In genomic region chr22:38850399-38850798, GRCh38 we compare ENCODE assay signal across 23 cellular contexts. TPM values are rescaled to one million over a fixed set of nuclear protein-coding genes. Genes with fewer than 3 reads are reported as not detected.
DNase-seq lines count a peak whose midpoint lies in the region; ATAC-seq, FAIRE-seq and TF ChIP-seq lines count a peak whose summit lies in the region.
"Had no signal": no experiment of that assay in that cellular context is flagged by ENCODE, and none has a peak within 500 bp of the region (broad histone marks: within the 10 kb centered on the region; RNA-seq: fewer than 3 reads in every experiment).

No MANE protein-coding gene starts in this region.

- no peak overlapping the region for H4K5ac ChIP-seq in H1 (ENCODE audit: insufficient read length, low read depth, low read length)

- no peak overlapping the region for H3K4ac ChIP-seq in H1 (replicated peaks; ENCODE audit: insufficient read length, low read depth, low read length)

- POLR2A ChIA-PET in A549 (lab: Yijun Ruan, JAX) (interaction anchor here (0.9 kb wide), 1 partner anchor 10 kb away, joined by 3 read pairs; no protein-coding TSS in a partner anchor), H1 (lab: Charles Lee; ENCODE audit: partially characterized antibody) (interaction anchor here (0.5 to 1.4 kb wide), 3 partner anchors 11 to 40 kb away, joined by 3 read pairs; no protein-coding TSS in a partner anchor)

- peak overlapping the region; percentile 56 to 82; a peak in 4 of 6 replicates for H3K27ac ChIP-seq in A549
- no peak overlapping the region for H3K27ac ChIP-seq in H1 (ENCODE audit: low read depth, low read length)
- H3K27ac ChIP-seq in neural progenitor cell = no peak overlapping the region
- H3K27ac ChIP-seq: BLaER1, C4-2B had no signal

- TF ChIP-seq EP300 in A549 (IDR thresholded peaks at IDR 0.05) (no peak), H1 (IDR thresholded peaks at IDR 0.05; ENCODE audit: borderline replicate concordance in 1 of 2, low read depth in 2 of 2, low read length in 2 of 2) (no peak)

- H3K23ac ChIP-seq in H1 (ENCODE audit: insufficient read length) = no peak overlapping the region

- TF ChIP-seq RAD21 in A549 (conservative IDR thresholded peaks at IDR 0.05 in 1 of 2, IDR thresholded peaks at IDR 0.05 in 1 of 2) (no peak), H1 (IDR thresholded peaks at IDR 0.05 in 1 of 2, conservative IDR thresholded peaks at IDR 0.05 in 1 of 2; ENCODE audit: low read depth in 2 of 2, low read length in 2 of 2) (no peak)

- H2BK20ac ChIP-seq in H1 (ENCODE audit: low read length) = no peak overlapping the region

- peaks cover 18% of the 10 kb centered on the region for H3K4me1 ChIP-seq in A549
- H3K4me1 ChIP-seq in H1 (replicated peaks in 1 of 4; ENCODE audit: control insufficient read depth in 3 of 4, insufficient read depth in 4 of 4, low read length in 3 of 4) = peaks cover 0 to 3% (median under 1%) of the 10 kb centered on the region in 4 experiments; a peak in 2 of 7 replicates
- peaks cover 15% of the 10 kb centered on the region for H3K4me1 ChIP-seq in neural progenitor cell
- H3K4me1 ChIP-seq: BLaER1, HAP-1 had no signal

- CTCF ChIA-PET in A549 (lab: Yijun Ruan, JAX) (interaction anchor here (1.5 to 5.7 kb wide), 4 partner anchors 11 to 82 kb away, joined by 3 to 38 read pairs (median 22); no protein-coding TSS in a partner anchor), H1 (lab: Charles Lee; ENCODE audit: partially characterized antibody) (interaction anchor here (0.6 to 2.5 kb wide), 11 partner anchors 11 to 633 kb away, joined by 3 to 23 read pairs (median 3); no protein-coding TSS in a partner anchor)

- no peaks in the 10 kb centered on the region for H3K36me3 ChIP-seq in H1 (ENCODE audit: control insufficient read depth in 2 of 4, insufficient read depth in 4 of 4, low read length in 3 of 4)
- H3K36me3 ChIP-seq in neural progenitor cell = no peaks in the 10 kb centered on the region
- H3K36me3 ChIP-seq: BLaER1, HAP-1 had no signal

- H3K9me3 ChIP-seq in A549 = no peaks in the 10 kb centered on the region
- H3K9me3 ChIP-seq in H1 (ENCODE audit: insufficient read depth in 2 of 2, low read depth in 1 of 2, low read length in 1 of 2) = no peaks in the 10 kb centered on the region
- no peaks in the 10 kb centered on the region for H3K9me3 ChIP-seq in neural progenitor cell (ENCODE audit: low read depth)
- H3K9me3 ChIP-seq: BLaER1, Caco-2, HAP-1 had no signal

- no peak overlapping the region for H2BK120ac ChIP-seq in H1 (replicated peaks; ENCODE audit: low read depth, low read length)

- H2BK15ac ChIP-seq in H1 (ENCODE audit: low read length) = no peak overlapping the region

- TF ChIP-seq POLR2A in A549 (IDR thresholded peaks at IDR 0.05; ENCODE audit: low read length) (no peak), H1 (IDR thresholded peaks at IDR 0.05; ENCODE audit: control extremely low read depth in 1 of 2, low read depth in 2 of 2, low read length in 2 of 2) (no peak)

- peaks cover 23% of the 10 kb centered on the region for H3F3A ChIP-seq in neural progenitor cell (ENCODE audit: low read depth)

- WGBS in A549 (ENCODE audit: missing lambda C conversion rate) = 100% methylated on average over 1 of the region's 2 CpGs
- no CpG with 5 or more reads among the region's 2 CpGs for WGBS in H1 (ENCODE audit: extremely low coverage in 1 of 2, insufficient coverage in 1 of 2, insufficient read length in 1 of 2, insufficient replicate concordance in 2 of 2, low coverage in 1 of 2, low lambda C conversion rate in 2 of 2, missing lambda C conversion rate in 1 of 2), 2 experiments

- H3K4me2 ChIP-seq in A549 (no peak overlapping the region; the same call in 2 of the 3 replicates), H1 (ENCODE audit: insufficient read depth in 1 of 2, low read depth in 2 of 2, low read length in 2 of 2) (no peak overlapping the region), neural progenitor cell (no peak overlapping the region)
- H3K4me2 ChIP-seq: BLaER1, GM23338 had no signal

- H3K9ac ChIP-seq in H1 (replicated peaks in 1 of 4; ENCODE audit: extremely low read depth in 1 of 4, low read depth in 3 of 4, low read length in 3 of 4) (no peak overlapping the region), neural progenitor cell (no peak overlapping the region)
- H3K9ac ChIP-seq: BLaER1 had no signal

- H3K27ac Mint-ChIP-seq in neural progenitor cell = peak overlapping the region; percentile 78
- H3K27ac Mint-ChIP-seq in activated T-helper 17 cell treated with anti-CD3 and anti-CD28 coated beads, Interleukin-2, amount 50 U/mL, for 72 hours = no peak overlapping the region
- H3K27ac Mint-ChIP-seq: B cell; CD4-positive, CD25-positive, alpha-beta regulatory T cell; CD8-positive, alpha-beta T cell; GM23338 had no signal

- no peak for FAIRE-seq in A549 (lab: Jason Lieb, UNC)
- no peak for FAIRE-seq in H1 (lab: Jason Lieb, UNC)
- FAIRE-seq in urothelium cell line (lab: Jason Lieb, UNC) = peak; percentile 13
- FAIRE-seq: G401.6, GM12878, GM19239, H54 had no signal

- TF ChIP-seq CTCF in A549 (IDR thresholded peaks at IDR 0.05) (no peak), H1 (IDR thresholded peaks at IDR 0.05; ENCODE audit: control extremely low read depth in 1 of 3, insufficient read depth in 1 of 3, low read depth in 1 of 3, low read length in 3 of 3) (no peak), neural progenitor cell (IDR thresholded peaks at IDR 0.05) (no peak)

- H3K23me2 ChIP-seq in H1 (ENCODE audit: low read depth, low read length) = no peaks in the 10 kb centered on the region

- H3K36me3 Mint-ChIP-seq in neural progenitor cell = no peaks in the 10 kb centered on the region
- no peaks in the 10 kb centered on the region for H3K36me3 Mint-ChIP-seq in activated T-helper 17 cell treated with anti-CD3 and anti-CD28 coated beads, Interleukin-2, amount 50 U/mL, for 72 hours (ENCODE audit: low read depth)
- H3K36me3 Mint-ChIP-seq: CD4-positive, CD25-positive, alpha-beta regulatory T cell; CD8-positive, alpha-beta T cell had no signal

- no peak overlapping the region for H3K18ac ChIP-seq in H1 (ENCODE audit: extremely low read depth, low read length)

- no peak overlapping the region for H2BK5ac ChIP-seq in H1 (ENCODE audit: low read depth, low read length)

- H2AFZ ChIP-seq in H1 (ENCODE audit: low read length) = no peak overlapping the region
- no peak overlapping the region for H2AFZ ChIP-seq in neural progenitor cell (replicated peaks)

- no peak overlapping the region for H3K4me3 ChIP-seq in A549
- no peak overlapping the region for H3K4me3 ChIP-seq in H1 (ENCODE audit: extremely low read depth in 1 of 4, insufficient read depth in 2 of 4, low read depth in 3 of 4, low read length in 4 of 4)
- no peak overlapping the region for H3K4me3 ChIP-seq in neural progenitor cell
- H3K4me3 ChIP-seq: BLaER1, GM12878, GM23338, HAP-1 had no signal

- H3K4me3 Mint-ChIP-seq in neural progenitor cell = no peak overlapping the region
- H3K4me3 Mint-ChIP-seq in activated T-helper 17 cell treated with anti-CD3 and anti-CD28 coated beads, Interleukin-2, amount 50 U/mL, for 72 hours = no peak overlapping the region
- H3K4me3 Mint-ChIP-seq: B cell; CD4-positive, CD25-positive, alpha-beta regulatory T cell; CD8-positive, alpha-beta T cell; GM23338 had no signal

- H2BK12ac ChIP-seq in H1 (ENCODE audit: low read depth, low read length) = no peak overlapping the region

- H3K79me2 ChIP-seq in H1 (ENCODE audit: control insufficient read depth in 1 of 2, insufficient read depth in 2 of 2, low read length in 2 of 2) (no peaks in the 10 kb centered on the region), neural progenitor cell (ENCODE audit: low read depth) (no peaks in the 10 kb centered on the region)

- no peak overlapping the region for H3K14ac ChIP-seq in H1 (ENCODE audit: insufficient read length)

- peaks cover 34% of the 10 kb centered on the region for H3K4me1 Mint-ChIP-seq in neural progenitor cell
- no peaks in the 10 kb centered on the region for H3K4me1 Mint-ChIP-seq in activated T-helper 17 cell treated with anti-CD3 and anti-CD28 coated beads, Interleukin-2, amount 50 U/mL, for 72 hours
- H3K4me1 Mint-ChIP-seq: B cell; CD4-positive, CD25-positive, alpha-beta regulatory T cell had no signal

- H4K8ac ChIP-seq in H1 (ENCODE audit: extremely low read depth, insufficient read depth, low read length) = no peak overlapping the region

- DNase-seq in A549 (ENCODE audit: low read depth in 1 of 2, low spot score in 1 of 2) (no peak), H1 (ENCODE audit: low read depth in 1 of 2, low spot score in 2 of 2) (no peak), neural progenitor cell (ENCODE audit: low spot score) (no peak), urothelium cell line (ENCODE audit: low spot score) (no peak)
- no peak for DNase-seq in stimulated activated CD8-positive, alpha-beta memory T cell treated with anti-CD3 and anti-CD28 coated beads, Interleukin-4, amount 100 ng/mL, for 48 hours
- DNase-seq: 8988T; Caco-2; CD4-positive, CD25-positive, alpha-beta regulatory T cell; CD8-positive, alpha-beta T cell; DMS153; DND-41; HFFc6 had no signal

- H4K20me1 ChIP-seq in H1 (replicated peaks in 1 of 2; ENCODE audit: control insufficient read depth in 1 of 2, insufficient read depth in 2 of 2, low read length in 2 of 2) (no peaks in the 10 kb centered on the region), neural progenitor cell (ENCODE audit: low read depth) (no peaks in the 10 kb centered on the region)
- H4K20me1 ChIP-seq: BLaER1 had no signal

- H3K79me1 ChIP-seq in H1 (ENCODE audit: low read depth, low read length) = no peaks in the 10 kb centered on the region

- H3K56ac ChIP-seq in H1 (replicated peaks; ENCODE audit: insufficient read length, low read depth, low read length) = no peak overlapping the region

- 0 out of 2 replicates have a peak overlapping the region, but pooled peaks have one; percentile 24 for H2AK5ac ChIP-seq in H1 (ENCODE audit: low read depth, low read length)

- H3K27me3 ChIP-seq in H1 (replicated peaks in 1 of 4; ENCODE audit: control insufficient read depth in 3 of 4, extremely low read depth in 1 of 4, insufficient read depth in 3 of 4, low read length in 3 of 4) (peaks cover 0 to 10% (median 5%) of the 10 kb centered on the region in 4 experiments; a peak in 5 of 7 replicates), neural progenitor cell (peaks cover 60% of the 10 kb centered on the region)
- H3K27me3 ChIP-seq: BLaER1 had no signal

- H4K91ac ChIP-seq in H1 (replicated peaks; ENCODE audit: insufficient read length, low read length) = no peak overlapping the region

- H3K9me3 Mint-ChIP-seq in neural progenitor cell = no peaks in the 10 kb centered on the region
- no peaks in the 10 kb centered on the region for H3K9me3 Mint-ChIP-seq in activated T-helper 17 cell treated with anti-CD3 and anti-CD28 coated beads, Interleukin-2, amount 50 U/mL, for 72 hours
- H3K9me3 Mint-ChIP-seq: CD8-positive, alpha-beta T cell; GM23338; HFFc6 had no signal

- ATAC-seq in A549 (no peak), HG02885 (IDR thresholded peaks at IDR 0.05; ENCODE audit: poor library complexity, unreplicated experiment) (no peak)
- ATAC-seq in activated T-helper 17 cell treated with anti-CD3 and anti-CD28 coated beads, Interleukin-2, amount 50 U/mL, for 72 hours (replicated peaks) = no peak
- ATAC-seq: CD8-positive, alpha-beta T cell; GM12878; GM23338 had no signal

- peaks cover 34% of the 10 kb centered on the region for H3K27me3 Mint-ChIP-seq in neural progenitor cell (ENCODE audit: insufficient read depth, low read depth)
- no peaks in the 10 kb centered on the region for H3K27me3 Mint-ChIP-seq in activated T-helper 17 cell treated with anti-CD3 and anti-CD28 coated beads, Interleukin-2, amount 50 U/mL, for 72 hours

RNA-seq across cellular contexts. Expression of gene NPTXR, which starts 6.6 kb away (rescaled TPM):
- polyA plus RNA-seq in A549 (2011; rRNA removed) = 3.3 and 6.6 TPM in 2 replicates
- 2.3 and 3.6 TPM in 2 replicates for polyA plus RNA-seq in A549 (2012; cell fraction: cytosol; rRNA removed)
- 5.8 and 6.7 TPM in 2 replicates for polyA plus RNA-seq in A549 (2012; cell fraction: nucleus; rRNA removed)
- 9.7 to 15.3 TPM (median 14.8 TPM) in 3 replicates for polyA plus RNA-seq in A549 (2017; fragmentation: RNase III; extraction: RNeasy Plus Mini Kit Qiagen cat#74134 plus additional on column Dnase treatment)
- 7.7 TPM in 2 replicates for polyA minus RNA-seq in A549 (2011; rRNA and poly(A)+ RNA removed)
- total RNA-seq in H1 (2021; fragmentation: NEBNext Ultra II Directional; extraction: Animal tissue kit (Norgen Biotek cat#: 25700)) = 5.8 and 6.4 TPM in 2 replicates
- polyA plus RNA-seq in H1 (2011; rRNA removed) = 3.7 and 4.9 TPM in 2 replicates
- polyA plus RNA-seq in H1 (2011; cell fraction: cytosol; rRNA removed) = 3.3 TPM
- polyA plus RNA-seq in H1 (2011; cell fraction: nucleus; rRNA removed) = 3.8 TPM
- 5.5 to 8.8 TPM (median 6.9 TPM) in 4 replicates for polyA plus RNA-seq in H1 (2012, experiment 1 of 2)
- 5.3 TPM for polyA plus RNA-seq in H1 (2012, experiment 2 of 2)
- 5.2 TPM for polyA plus RNA-seq in H1 (2013, experiment 1 of 2)
- polyA plus RNA-seq in H1 (2013, experiment 2 of 2) = 6.0 TPM
- 5.1 and 5.9 TPM in 2 replicates for polyA minus RNA-seq in H1 (2011; rRNA and poly(A)+ RNA removed)
- polyA minus RNA-seq in H1 (2011; cell fraction: cytosol; rRNA and poly(A)+ RNA removed) = 8.6 TPM
- polyA minus RNA-seq in H1 (2011; cell fraction: nucleus; rRNA and poly(A)+ RNA removed) = 2.4 TPM
- total RNA-seq in neural progenitor cell (ENCODE audit: low replicate concordance) = 0.99 and 2.5 TPM in 2 replicates
- under 1 TPM; 0.77 to 0.82 TPM for total RNA-seq in activated T-helper 17 cell treated with anti-CD3 and anti-CD28 coated beads, Interleukin-2, amount 50 U/mL, for 72 hours

RNA-seq across cellular contexts. Expression of gene CBX6, which starts 21.6 kb away (rescaled TPM):
- polyA plus RNA-seq in A549 (2011; rRNA removed) = 9.8 and 10.4 TPM in 2 replicates
- polyA plus RNA-seq in A549 (2012; cell fraction: cytosol; rRNA removed) = 7.6 and 10.4 TPM in 2 replicates
- polyA plus RNA-seq in A549 (2012; cell fraction: nucleus; rRNA removed) = 25.0 and 36.1 TPM in 2 replicates
- polyA plus RNA-seq in A549 (2017; fragmentation: RNase III; extraction: RNeasy Plus Mini Kit Qiagen cat#74134 plus additional on column Dnase treatment) = 22.1 to 24.0 TPM (median 22.4 TPM) in 3 replicates
- polyA minus RNA-seq in A549 (2011; rRNA and poly(A)+ RNA removed) = 35.3 and 40.2 TPM in 2 replicates
- total RNA-seq in H1 (2021; fragmentation: NEBNext Ultra II Directional; extraction: Animal tissue kit (Norgen Biotek cat#: 25700)) = 27.5 and 28.2 TPM in 2 replicates
- polyA plus RNA-seq in H1 (2011; rRNA removed) = 10.6 and 11.7 TPM in 2 replicates
- 6.3 TPM for polyA plus RNA-seq in H1 (2011; cell fraction: cytosol; rRNA removed)
- 33.5 TPM for polyA plus RNA-seq in H1 (2011; cell fraction: nucleus; rRNA removed)
- polyA plus RNA-seq in H1 (2012, experiment 1 of 2) = 12.9 to 17.7 TPM (median 14.7 TPM) in 4 replicates
- 13.0 TPM for polyA plus RNA-seq in H1 (2012, experiment 2 of 2)
- polyA plus RNA-seq in H1 (2013, experiment 1 of 2) = 10.8 TPM
- polyA plus RNA-seq in H1 (2013, experiment 2 of 2) = 11.2 TPM
- 15.0 and 17.1 TPM in 2 replicates for polyA minus RNA-seq in H1 (2011; rRNA and poly(A)+ RNA removed)
- polyA minus RNA-seq in H1 (2011; cell fraction: cytosol; rRNA and poly(A)+ RNA removed) = 22.2 TPM
- polyA minus RNA-seq in H1 (2011; cell fraction: nucleus; rRNA and poly(A)+ RNA removed) = 50.0 TPM
- total RNA-seq in neural progenitor cell (ENCODE audit: low replicate concordance) = 14.0 and 29.7 TPM in 2 replicates
- 10 to 100 TPM; 60.1 to 62.9 TPM for total RNA-seq in activated T-helper 17 cell treated with anti-CD3 and anti-CD28 coated beads, Interleukin-2, amount 50 U/mL, for 72 hours

RNA-seq across cellular contexts. Expression of gene DNAL4, which starts 56.5 kb away (rescaled TPM):
- 9.8 and 9.9 TPM in 2 replicates for polyA plus RNA-seq in A549 (2011; rRNA removed)
- polyA plus RNA-seq in A549 (2012; cell fraction: cytosol; rRNA removed) = 8.5 and 9.9 TPM in 2 replicates
- 5.6 and 7.2 TPM in 2 replicates for polyA plus RNA-seq in A549 (2012; cell fraction: nucleus; rRNA removed)
- polyA plus RNA-seq in A549 (2017; fragmentation: RNase III; extraction: RNeasy Plus Mini Kit Qiagen cat#74134 plus additional on column Dnase treatment) = 7.0 to 7.7 TPM (median 7.6 TPM) in 3 replicates
- polyA minus RNA-seq in A549 (2011; rRNA and poly(A)+ RNA removed) = 6.0 and 8.1 TPM in 2 replicates
- 7.8 and 8.8 TPM in 2 replicates for total RNA-seq in H1 (2021; fragmentation: NEBNext Ultra II Directional; extraction: Animal tissue kit (Norgen Biotek cat#: 25700))
- 14.0 and 23.4 TPM in 2 replicates for polyA plus RNA-seq in H1 (2011; rRNA removed)
- polyA plus RNA-seq in H1 (2011; cell fraction: cytosol; rRNA removed) = 17.7 TPM
- 17.5 TPM for polyA plus RNA-seq in H1 (2011; cell fraction: nucleus; rRNA removed)
- polyA plus RNA-seq in H1 (2012, experiment 1 of 2) = 7.9 to 11.2 TPM (median 10.6 TPM) in 4 replicates
- 12.6 TPM for polyA plus RNA-seq in H1 (2012, experiment 2 of 2)
- polyA plus RNA-seq in H1 (2013, experiment 1 of 2) = 7.5 TPM
- polyA plus RNA-seq in H1 (2013, experiment 2 of 2) = 8.2 TPM
- 6.9 and 7.1 TPM in 2 replicates for polyA minus RNA-seq in H1 (2011; rRNA and poly(A)+ RNA removed)
- polyA minus RNA-seq in H1 (2011; cell fraction: cytosol; rRNA and poly(A)+ RNA removed) = 5.4 TPM
- 2.5 TPM for polyA minus RNA-seq in H1 (2011; cell fraction: nucleus; rRNA and poly(A)+ RNA removed)
- 10.7 and 24.3 TPM in 2 replicates for total RNA-seq in neural progenitor cell (ENCODE audit: low replicate concordance)
- 1 to 10 TPM; 5.0 to 5.2 TPM for total RNA-seq in activated T-helper 17 cell treated with anti-CD3 and anti-CD28 coated beads, Interleukin-2, amount 50 U/mL, for 72 hours

Comparison
In these comparisons a context has a peak if more than half of its experiments do, and no peak if none do; other contexts are left out.
1. H3K27ac ChIP-seq: peak in A549 (2 of 2); none in H1 (single experiment) and neural progenitor cell (single experiment).